ENCODE assay signal across 9 cellular contexts in the genomic region with DNA sequence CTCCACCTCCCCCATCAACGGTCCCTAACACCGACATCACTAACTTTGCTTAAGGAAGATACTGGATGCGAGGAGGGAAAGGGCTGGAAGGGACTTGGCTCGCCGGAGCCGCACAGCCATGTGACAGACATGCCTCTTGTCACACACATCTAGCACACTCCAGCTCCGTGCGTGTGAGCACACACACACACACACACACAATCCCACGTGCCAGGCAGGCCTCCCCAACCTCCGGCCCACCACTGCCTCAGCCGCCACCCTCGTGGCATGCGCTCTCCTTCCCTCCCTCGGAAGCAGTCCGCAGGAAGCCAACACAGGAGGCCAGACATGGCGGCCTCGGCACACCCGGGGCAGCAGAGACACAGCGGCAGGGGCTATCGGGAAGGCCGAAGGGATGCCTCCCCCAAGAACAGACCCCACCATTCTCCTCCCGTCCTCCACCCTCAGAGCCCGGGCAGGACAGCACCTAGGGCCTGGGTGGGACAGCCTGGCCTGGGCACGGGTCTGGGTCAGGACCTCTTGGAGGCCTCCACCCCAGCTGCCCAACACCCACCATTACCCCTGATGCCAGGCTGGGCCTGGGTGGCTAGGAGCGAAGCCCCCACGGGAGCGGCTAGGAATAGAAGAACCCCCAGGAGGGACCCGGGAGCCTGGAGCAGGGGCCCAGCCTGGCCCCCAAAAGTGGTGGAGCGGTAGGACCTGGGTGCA. TPM values are rescaled to one million over a fixed set of nuclear protein-coding genes. Genes with fewer than 3 reads are reported as not detected.
A peak's percentile ranks its signal among the peaks of the same experiment; 100 is the strongest.
DNase-seq lines count a peak whose midpoint lies in the region; ATAC-seq, FAIRE-seq and TF ChIP-seq lines count a peak whose summit lies in the region.
"Had no signal": no experiment of that assay in that cellular context is flagged by ENCODE, and none has a peak within 500 bp of the region (broad histone marks: within the 10 kb centered on the region; RNA-seq: fewer than 3 reads in every experiment).

No MANE protein-coding gene starts in this region.

- ATAC-seq in natural killer cell: peak; percentile 36 to 41 (median 38)

- FAIRE-seq in GM12892 (lab: Jason Lieb, UNC): no peak

- TF ChIP-seq CTCF in natural killer cell (IDR thresholded peaks at IDR 0.05): no peak

- H3K4me3 Mint-ChIP-seq in T-helper 1 cell treated with Interleukin-12 subunit alpha and Interleukin-12 subunit beta and Interleukin-4 antibody, amounts not matched to agents 30 μg/mL and 1 μg/mL, for 36 hours: peak overlapping the region; percentile 98
- H3K4me3 Mint-ChIP-seq in activated naive CD8-positive, alpha-beta T cell: peak overlapping the region; percentile 91
- H3K4me3 Mint-ChIP-seq in natural killer cell: peak overlapping the region; percentile 94

- intact Hi-C loops in natural killer cell (cut with micrococcal nuclease): loop anchor here (5.0 to 10.0 kb wide), 3 partner anchors 82 to 710 kb away; partner anchors contain the start of gene IFT27

- peak overlapping the region; percentile 7 for H3K27ac ChIP-seq in temporal lobe (ENCODE audit: low read depth, low read length)
- H3K27ac ChIP-seq: cardiac muscle cell had no signal

- peak; percentile 56 for DNase-seq in GM12892 (ENCODE audit: insufficient read length)
- peak; percentile 50 for DNase-seq in natural killer cell
- no peak for DNase-seq in 8988T
- DNase-seq in NCI-H345 treated with DMSO at 0.1 percent for 48 hours (lab: John Stamatoyannopoulos, UW; ENCODE audit: unreplicated experiment): no peak
- DNase-seq in GM03348 (ENCODE audit: low spot score): no peak

- peaks cover 26% of the 10 kb centered on the region for H3K36me3 Mint-ChIP-seq in T-helper 1 cell treated with Interleukin-12 subunit alpha and Interleukin-12 subunit beta and Interleukin-4 antibody, amounts not matched to agents 30 μg/mL and 1 μg/mL, for 36 hours (ENCODE audit: low read depth)
- H3K36me3 Mint-ChIP-seq in activated naive CD8-positive, alpha-beta T cell: peaks cover 3% of the 10 kb centered on the region
- H3K36me3 Mint-ChIP-seq in natural killer cell: no peaks in the 10 kb centered on the region

- 0 out of 2 replicates have a peak, but pooled peaks have one; percentile 9 for TF ChIP-seq POLR2A in GM12892 (IDR thresholded peaks at IDR 0.05; ENCODE audit: low read depth, low read length)

- no peaks in the 10 kb centered on the region for H3K9me3 Mint-ChIP-seq in T-helper 1 cell treated with Interleukin-12 subunit alpha and Interleukin-12 subunit beta and Interleukin-4 antibody, amounts not matched to agents 30 μg/mL and 1 μg/mL, for 36 hours
- H3K9me3 Mint-ChIP-seq in activated naive CD8-positive, alpha-beta T cell (ENCODE audit: low read depth): no peaks in the 10 kb centered on the region
- H3K9me3 Mint-ChIP-seq in natural killer cell: no peaks in the 10 kb centered on the region

- peaks cover 44% of the 10 kb centered on the region for H3K4me1 Mint-ChIP-seq in T-helper 1 cell treated with Interleukin-12 subunit alpha and Interleukin-12 subunit beta and Interleukin-4 antibody, amounts not matched to agents 30 μg/mL and 1 μg/mL, for 36 hours (ENCODE audit: low read depth)
- H3K4me1 Mint-ChIP-seq in activated naive CD8-positive, alpha-beta T cell (ENCODE audit: low read depth): peaks cover 59% of the 10 kb centered on the region
- H3K4me1 Mint-ChIP-seq in natural killer cell: peaks cover 59 to 79% of the 10 kb centered on the region in 2 donors

- H3K27me3 Mint-ChIP-seq in T-helper 1 cell treated with Interleukin-12 subunit alpha and Interleukin-12 subunit beta and Interleukin-4 antibody, amounts not matched to agents 30 μg/mL and 1 μg/mL, for 36 hours (ENCODE audit: low read depth): no peaks in the 10 kb centered on the region
- H3K27me3 Mint-ChIP-seq in activated naive CD8-positive, alpha-beta T cell: no peaks in the 10 kb centered on the region
- H3K27me3 Mint-ChIP-seq in natural killer cell (ENCODE audit: low read depth in 2 of 2): no peaks in the 10 kb centered on the region

- H3K27ac Mint-ChIP-seq in T-helper 1 cell treated with Interleukin-12 subunit alpha and Interleukin-12 subunit beta and Interleukin-4 antibody, amounts not matched to agents 30 μg/mL and 1 μg/mL, for 36 hours: peak overlapping the region; percentile 95
- H3K27ac Mint-ChIP-seq in activated naive CD8-positive, alpha-beta T cell: peak overlapping the region; percentile 92
- H3K27ac Mint-ChIP-seq in natural killer cell: peak overlapping the region; percentile 95 to 96

RNA-seq across cellular contexts. Expression of gene MFNG, which starts 1.0 kb away (rescaled TPM):
- polyA plus RNA-seq in GM12892 (2012; ENCODE audit: missing spikeins): 30.7 TPM
- total RNA-seq in natural killer cell (100 to 1,000 TPM in 2 of 3 donors, 10 to 100 TPM in 1; 75.3 to 111 (median 110) TPM), temporal lobe (1.5 TPM)

RNA-seq across cellular contexts. Expression of gene CARD10, which starts 34.1 kb away (rescaled TPM):
- polyA plus RNA-seq in GM12892 (2012; ENCODE audit: missing spikeins): not detected
- total RNA-seq in natural killer cell (under 1 TPM; 0.09 to 0.16 (median 0.10) TPM), temporal lobe (4.7 TPM)

RNA-seq across cellular contexts. Expression of gene ELFN2, which starts 57.9 kb away (rescaled TPM):
- polyA plus RNA-seq in GM12892 (2012; ENCODE audit: missing spikeins): not detected
- total RNA-seq in natural killer cell: under 1 TPM; 0.33 to 0.49 (median 0.36) TPM
- total RNA-seq in temporal lobe: 21.6 TPM
- polyA plus RNA-seq: cardiac muscle cell had no signal

Comparison
In these comparisons a context has a peak if more than half of its experiments do, and no peak if none do; other contexts are left out.
1. DNase-seq: peak in GM12892 (single experiment) and natural killer cell (single experiment); none in 8988T (single experiment), NCI-H345 treated with DMSO at 0.1 percent for 48 hours (single experiment) and GM03348 (single experiment).
2. RNA of gene MFNG, which starts 1.0 kb away (total RNA-seq): 75.3 to 111 TPM in natural killer cell; 1.5 TPM in temporal lobe (single experiment); every median in the first group is over 10 times any median in the second.
3. RNA of gene ELFN2, which starts 57.9 kb away (total RNA-seq): 21.6 TPM in temporal lobe (single experiment); 0.33 to 0.49 TPM in natural killer cell; every median in the first group is over 10 times any median in the second.
4. Peak in every context shown above with its lines, with median percentiles within 50 percentile points of each other: H3K27ac Mint-ChIP-seq and H3K4me3 Mint-ChIP-seq.